Comparison of ENCODE assay signal across 1 cellular context in the genomic region with DNA sequence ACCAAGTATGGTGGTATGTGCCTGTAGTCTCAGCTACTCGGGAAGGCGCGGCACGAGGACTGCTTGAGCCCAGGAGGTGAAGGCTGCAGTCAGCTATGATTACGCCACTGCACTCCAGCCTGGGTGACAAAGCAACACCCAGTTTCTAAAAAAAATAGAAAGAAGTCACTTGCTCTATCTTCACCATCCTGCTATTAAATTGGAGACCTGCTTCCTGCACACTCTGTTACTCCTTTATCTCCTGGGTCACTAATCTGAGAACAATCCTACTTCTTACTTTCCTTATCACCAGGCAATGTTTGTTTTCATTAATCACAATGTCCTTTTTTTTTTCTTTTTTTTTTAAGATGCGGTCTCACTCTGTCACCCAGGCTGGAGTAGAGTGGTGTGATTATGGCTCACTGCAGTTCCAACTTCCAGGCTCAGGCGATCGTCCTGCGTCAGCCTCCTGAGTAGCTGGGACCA.
TF ChIP-seq lines count a peak whose summit lies in the region.

No MANE protein-coding gene starts in this region.

TF ChIP-seq in K562, 482 proteins besides CTCF, POLR2A, EP300 and RAD21 (continued from another document):
- TF ChIP-seq, protein P1, sequence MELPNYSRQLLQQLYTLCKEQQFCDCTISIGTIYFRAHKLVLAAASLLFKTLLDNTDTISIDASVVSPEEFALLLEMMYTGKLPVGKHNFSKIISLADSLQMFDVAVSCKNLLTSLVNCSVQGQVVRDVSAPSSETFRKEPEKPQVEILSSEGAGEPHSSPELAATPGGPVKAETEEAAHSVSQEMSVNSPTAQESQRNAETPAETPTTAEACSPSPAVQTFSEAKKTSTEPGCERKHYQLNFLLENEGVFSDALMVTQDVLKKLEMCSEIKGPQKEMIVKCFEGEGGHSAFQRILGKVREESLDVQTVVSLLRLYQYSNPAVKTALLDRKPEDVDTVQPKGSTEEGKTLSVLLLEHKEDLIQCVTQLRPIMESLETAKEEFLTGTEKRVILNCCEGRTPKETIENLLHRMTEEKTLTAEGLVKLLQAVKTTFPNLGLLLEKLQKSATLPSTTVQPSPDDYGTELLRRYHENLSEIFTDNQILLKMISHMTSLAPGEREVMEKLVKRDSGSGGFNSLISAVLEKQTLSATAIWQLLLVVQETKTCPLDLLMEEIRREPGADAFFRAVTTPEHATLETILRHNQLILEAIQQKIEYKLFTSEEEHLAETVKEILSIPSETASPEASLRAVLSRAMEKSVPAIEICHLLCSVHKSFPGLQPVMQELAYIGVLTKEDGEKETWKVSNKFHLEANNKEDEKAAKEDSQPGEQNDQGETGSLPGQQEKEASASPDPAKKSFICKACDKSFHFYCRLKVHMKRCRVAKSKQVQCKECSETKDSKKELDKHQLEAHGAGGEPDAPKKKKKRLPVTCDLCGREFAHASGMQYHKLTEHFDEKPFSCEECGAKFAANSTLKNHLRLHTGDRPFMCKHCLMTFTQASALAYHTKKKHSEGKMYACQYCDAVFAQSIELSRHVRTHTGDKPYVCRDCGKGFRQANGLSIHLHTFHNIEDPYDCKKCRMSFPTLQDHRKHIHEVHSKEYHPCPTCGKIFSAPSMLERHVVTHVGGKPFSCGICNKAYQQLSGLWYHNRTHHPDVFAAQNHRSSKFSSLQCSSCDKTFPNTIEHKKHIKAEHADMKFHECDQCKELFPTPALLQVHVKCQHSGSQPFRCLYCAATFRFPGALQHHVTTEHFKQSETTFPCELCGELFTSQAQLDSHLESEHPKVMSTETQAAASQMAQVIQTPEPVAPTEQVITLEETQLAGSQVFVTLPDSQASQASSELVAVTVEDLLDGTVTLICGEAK (IDR thresholded peaks at IDR 0.05), result no peak
- TF ChIP-seq, protein P1 (CRISPR knock-in tag; IDR thresholded peaks at IDR 0.05), result no peak
